27 cellular contexts compared by ENCODE assay signal in the genomic region with DNA sequence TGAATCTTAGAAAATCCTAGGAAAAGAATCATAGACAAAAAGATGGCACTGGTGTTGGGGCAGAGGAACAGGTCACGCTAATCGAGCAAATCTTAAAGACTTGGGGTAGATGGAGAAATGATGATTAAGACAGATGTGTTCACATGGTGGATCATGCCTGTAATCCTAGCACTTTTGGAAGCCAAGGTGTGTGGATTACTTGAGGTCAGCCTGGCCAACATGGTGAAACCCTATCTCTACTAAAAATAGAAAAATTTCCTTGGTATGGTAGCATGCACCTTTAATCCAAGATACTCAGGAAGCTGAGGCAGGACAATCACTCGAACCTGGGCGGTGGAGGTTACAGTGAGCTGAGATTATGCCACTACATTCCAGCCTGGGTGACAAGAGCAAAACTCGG.
"Had no signal": no experiment of that assay in that cellular context is flagged by ENCODE, and none has a peak within 500 bp of the region (broad histone marks: within the 10 kb centered on the region; RNA-seq: fewer than 3 reads in every experiment).

No MANE protein-coding gene starts in this region.

- H3K4me3 ChIP-seq: colonic mucosa, coronary artery, dorsolateral prefrontal cortex, esophagus muscularis mucosa, esophagus squamous epithelium, gastroesophageal sphincter, heart left ventricle, heart right ventricle had no signal

- H3K27ac ChIP-seq: colonic mucosa, coronary artery, dorsolateral prefrontal cortex, epithelial cell of prostate, esophagus muscularis mucosa, esophagus squamous epithelium, foreskin keratinocyte, gastroesophageal sphincter, heart left ventricle, heart right ventricle had no signal

- FAIRE-seq: colon, endometrium, frontal cortex had no signal

- H3K4me3 Mint-ChIP-seq: dendritic cell treated with granulocyte-macrophage colony-stimulating factor and Interleukin-4, amounts not matched to agents 40 ng/mL and 50 ng/mL, for 4 days; effector memory CD8-positive, alpha-beta T cell; endodermal cell had no signal

- DNase-seq: colonic mucosa; cortex of kidney; dermis blood vessel endothelial cell; dorsolateral prefrontal cortex; effector CD4-positive, alpha-beta T cell; effector CD8-positive, alpha-beta T cell; effector memory CD4-positive, alpha-beta T cell; effector memory CD8-positive, alpha-beta T cell; endodermal cell; erythroblast; esophagus squamous epithelium; foreskin fibroblast; foreskin keratinocyte; foreskin melanocyte; glutamatergic neuron; head of caudate nucleus; heart left ventricle; heart right ventricle had no signal

- H3K36me3 ChIP-seq: colonic mucosa, esophagus muscularis mucosa, esophagus squamous epithelium, gastroesophageal sphincter, heart left ventricle, heart right ventricle had no signal

- H3K27ac Mint-ChIP-seq: dendritic cell treated with granulocyte-macrophage colony-stimulating factor and Interleukin-4, amounts not matched to agents 40 ng/mL and 50 ng/mL, for 4 days; effector memory CD8-positive, alpha-beta T cell; endodermal cell had no signal

- H3K4me1 Mint-ChIP-seq: endodermal cell had no signal

- ATAC-seq: effector memory CD8-positive, alpha-beta T cell; esophagus mucosa; foreskin keratinocyte; gastroesophageal sphincter; heart left ventricle; heart right ventricle had no signal

- H3K27me3 Mint-ChIP-seq: dendritic cell treated with granulocyte-macrophage colony-stimulating factor and Interleukin-4, amounts not matched to agents 40 ng/mL and 50 ng/mL, for 4 days; effector memory CD8-positive, alpha-beta T cell had no signal

- H3K9me3 ChIP-seq: colonic mucosa, esophagus muscularis mucosa, esophagus squamous epithelium, gastroesophageal sphincter, heart left ventricle, heart right ventricle had no signal

- H3K4me1 ChIP-seq: colonic mucosa, heart right ventricle had no signal

- H3K27me3 ChIP-seq: colonic mucosa, dorsolateral prefrontal cortex, esophagus muscularis mucosa, esophagus squamous epithelium, foreskin keratinocyte, gastroesophageal sphincter, heart left ventricle, heart right ventricle had no signal

- H3K9me3 Mint-ChIP-seq: dendritic cell treated with granulocyte-macrophage colony-stimulating factor and Interleukin-4, amounts not matched to agents 40 ng/mL and 50 ng/mL, for 4 days; endodermal cell had no signal
